In genomic region chr7:129707910-129708490, GRCh38 we compare ENCODE assay signal across 20 cellular contexts.
DNase-seq lines count a peak whose midpoint lies in the region; ATAC-seq and TF ChIP-seq lines count a peak whose summit lies in the region.
"Had no signal": no experiment of that assay in that cellular context is flagged by ENCODE, and none has a peak within 500 bp of the region (broad histone marks: within the 10 kb centered on the region; RNA-seq: fewer than 3 reads in every experiment).

No MANE protein-coding gene starts in this region.

- DNase-seq in NCI-H2107 treated with DMSO at 0.1 percent for 48 hours (lab: John Stamatoyannopoulos, UW; ENCODE audit: unreplicated experiment) (peak; percentile 42), NCI-H2107 (lab: John Stamatoyannopoulos, UW) (no peak), LHCN-M2 (ENCODE audit: low read depth) (peak; percentile 60), T-helper 17 cell (no peak), thyroid gland (no peak), dedifferentiated amniotic fluid mesenchymal stem cell (ENCODE audit: extremely low spot score) (no peak)
- DNase-seq: activated B cell treated with CpG ODN at 0.5 μM for 24 hours; activated naive CD4-positive, alpha-beta T cell treated with anti-CD3 and anti-CD28 coated beads, Interleukin-2, amount 10 ng/mL, durations not matched to agents 7 days and 5 days; effector memory CD4-positive, alpha-beta T cell; foreskin keratinocyte; left colon; mesenchymal stem cell; NCI-H1417 treated with DMSO at 0.1 percent for 48 hours; NCI-H748 treated with DMSO at 0.1 percent for 48 hours; stimulated activated CD8-positive, alpha-beta memory T cell treated with anti-CD3 and anti-CD28 coated beads, Interleukin-4, amount 100 ng/mL, for 48 hours had no signal

- intact Hi-C loops in thyroid gland (cut with DNase I): no loop called here

- H3K4me3 Mint-ChIP-seq in T-helper 17 cell: no peak overlapping the region
- H3K4me3 Mint-ChIP-seq: activated B cell treated with CpG ODN at 0.5 μM for 24 hours; activated naive CD4-positive, alpha-beta T cell treated with anti-CD3 and anti-CD28 coated beads, Interleukin-2, amount 10 ng/mL, durations not matched to agents 7 days and 5 days; type B pancreatic cell had no signal

- H3K27ac ChIP-seq in BLaER1 treated with 17β-estradiol and CSF1 and Interleukin-3, amounts not matched to agents 10 nM and 100 nM: peak overlapping the region in 3 of 11 experiments; percentile 2 to 50 (median 32); a peak in 5 of 22 replicates
- H3K27ac ChIP-seq in thyroid gland: no peak overlapping the region
- H3K27ac ChIP-seq: foreskin keratinocyte, prostate gland had no signal

- H3K4me2 ChIP-seq in BLaER1 treated with 17β-estradiol and CSF1 and Interleukin-3, amounts not matched to agents 10 nM and 100 nM: peak overlapping the region in 8 of 11 experiments; percentile 8 to 57 (median 42); a peak in 15 of 22 replicates

- peak; percentile 21 for ATAC-seq in T-helper 17 cell
- no peak for ATAC-seq in GM19467 (IDR thresholded peaks at IDR 0.05; ENCODE audit: unreplicated experiment)
- ATAC-seq: foreskin keratinocyte, HCT116, left colon had no signal

- no peak for TF ChIP-seq CTCF in thyroid gland (IDR thresholded peaks at IDR 0.05)

- H3K9ac ChIP-seq in BLaER1 treated with 17β-estradiol and CSF1 and Interleukin-3, amounts not matched to agents 10 nM and 100 nM: no peak overlapping the region

- peaks cover 26% of the 10 kb centered on the region for H3K4me1 Mint-ChIP-seq in T-helper 17 cell
- H3K4me1 Mint-ChIP-seq: activated B cell treated with CpG ODN at 0.5 μM for 24 hours had no signal

- 87 to 94% methylated on average over 2 of the region's 2 CpGs for WGBS in thyroid gland, 2 donors

- no peak for TF ChIP-seq POLR2A in thyroid gland (IDR thresholded peaks at IDR 0.05)

- H3K27me3 ChIP-seq in BLaER1 treated with 17β-estradiol and CSF1 and Interleukin-3, amounts not matched to agents 10 nM and 100 nM: no peaks in the 10 kb centered on the region
- no peaks in the 10 kb centered on the region for H3K27me3 ChIP-seq in thyroid gland
- H3K27me3 ChIP-seq: foreskin keratinocyte had no signal

- no peak overlapping the region for H3K4me3 ChIP-seq in BLaER1 treated with 17β-estradiol and CSF1 and Interleukin-3, amounts not matched to agents 10 nM and 100 nM
- no peak overlapping the region for H3K4me3 ChIP-seq in thyroid gland (replicated peaks in 1 of 3)
- H3K4me3 ChIP-seq: prostate gland had no signal

- H3K27me3 Mint-ChIP-seq in T-helper 17 cell: no peaks in the 10 kb centered on the region
- H3K27me3 Mint-ChIP-seq: activated B cell treated with CpG ODN at 0.5 μM for 24 hours; activated naive CD4-positive, alpha-beta T cell treated with anti-CD3 and anti-CD28 coated beads, Interleukin-2, amount 10 ng/mL, durations not matched to agents 7 days and 5 days; type B pancreatic cell had no signal

- no peaks in the 10 kb centered on the region; a peak in 1 of 22 replicates for H4K20me1 ChIP-seq in BLaER1 treated with 17β-estradiol and CSF1 and Interleukin-3, amounts not matched to agents 10 nM and 100 nM

- peaks cover 0 to 19% (median 15%) of the 10 kb centered on the region in 10 experiments; a peak in 13 of 20 replicates for H3K4me1 ChIP-seq in BLaER1 treated with 17β-estradiol and CSF1 and Interleukin-3, amounts not matched to agents 10 nM and 100 nM
- H3K4me1 ChIP-seq in thyroid gland: no peaks in the 10 kb centered on the region
- H3K4me1 ChIP-seq: foreskin keratinocyte, prostate gland had no signal

- no peaks in the 10 kb centered on the region for H3K9me3 ChIP-seq in BLaER1 treated with 17β-estradiol and CSF1 and Interleukin-3, amounts not matched to agents 10 nM and 100 nM (replicated peaks in 1 of 11)
- H3K9me3 ChIP-seq in T-helper 17 cell (ENCODE audit: control insufficient read depth, low read length, poor library complexity, severe bottlenecking) (no peaks in the 10 kb centered on the region), thyroid gland (no peaks in the 10 kb centered on the region)
- H3K9me3 ChIP-seq: prostate gland had no signal

- peaks cover 13% of the 10 kb centered on the region for H3K36me3 Mint-ChIP-seq in T-helper 17 cell (ENCODE audit: low read depth)

- peak overlapping the region; percentile 57 for H3K27ac Mint-ChIP-seq in T-helper 17 cell
- H3K27ac Mint-ChIP-seq: activated B cell treated with CpG ODN at 0.5 μM for 24 hours; activated naive CD4-positive, alpha-beta T cell treated with anti-CD3 and anti-CD28 coated beads, Interleukin-2, amount 10 ng/mL, durations not matched to agents 7 days and 5 days; type B pancreatic cell had no signal

- H3K36me3 ChIP-seq in BLaER1 treated with 17β-estradiol and CSF1 and Interleukin-3, amounts not matched to agents 10 nM and 100 nM: peaks cover 59 to 84% (median 72%) of the 10 kb centered on the region in 11 experiments
- H3K36me3 ChIP-seq in thyroid gland: peaks cover 12 to 25% of the 10 kb centered on the region in 2 donors

Comparison
In these comparisons a context has a peak if more than half of its experiments do, and no peak if none do; other contexts are left out.
1. DNase-seq: peak in NCI-H2107 treated with DMSO at 0.1 percent for 48 hours (single experiment) and LHCN-M2 (single experiment); none in NCI-H2107 (single experiment), T-helper 17 cell (0 of 3), thyroid gland (0 of 2) and dedifferentiated amniotic fluid mesenchymal stem cell (single experiment).